ENCODE assay signal across 28 cellular contexts in the genomic region with DNA sequence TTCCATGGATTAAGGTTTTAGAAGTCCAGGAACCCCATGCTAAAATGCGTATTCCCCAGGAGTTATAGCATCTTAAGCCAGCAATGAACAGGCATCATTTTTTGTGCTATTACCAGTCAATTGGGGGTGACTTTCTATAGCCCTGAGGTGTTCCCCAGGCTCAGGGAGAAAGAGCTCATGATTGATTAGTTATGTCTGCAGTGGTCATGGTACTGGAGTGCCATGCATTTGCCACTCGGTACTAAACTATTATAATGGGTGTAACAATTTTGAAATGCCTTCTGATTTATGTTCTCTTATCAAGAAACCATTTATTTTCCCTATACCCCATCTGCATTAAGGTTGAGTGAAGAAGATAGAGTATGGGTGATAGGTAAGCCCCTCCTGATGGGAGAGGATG. TPM values are rescaled to one million over a fixed set of nuclear protein-coding genes. Genes with fewer than 3 reads are reported as not detected.
"Had no signal": no experiment of that assay in that cellular context is flagged by ENCODE, and none has a peak within 500 bp of the region (broad histone marks: within the 10 kb centered on the region; RNA-seq: fewer than 3 reads in every experiment).

No MANE protein-coding gene starts in this region.

- H3K9me3 ChIP-seq: esophagus squamous epithelium, gastrocnemius medialis, heart right ventricle, left lung, lower lobe of right lung had no signal

- H3K27ac ChIP-seq: coronary artery, dorsolateral prefrontal cortex, esophagus squamous epithelium, gastrocnemius medialis, heart right ventricle, left lung, lower lobe of right lung had no signal

- H3K4me1 Mint-ChIP-seq: memory B cell had no signal

- H3K27me3 ChIP-seq: left lung had no signal

- H3K4me3 ChIP-seq: coronary artery, dorsolateral prefrontal cortex, esophagus squamous epithelium, gastrocnemius medialis, heart right ventricle, left lung, lower lobe of right lung had no signal

- DNase-seq: dermis blood vessel endothelial cell; dorsolateral prefrontal cortex; effector CD4-positive, alpha-beta T cell; effector memory CD4-positive, alpha-beta T cell; esophagus squamous epithelium; foreskin fibroblast; foreskin melanocyte; gastrocnemius medialis; glutamatergic neuron; head of caudate nucleus; heart right ventricle; hippocampal formation; left cardiac atrium; left lung; left ventricle myocardium superior; lower lobe of right lung; mammary epithelial cell; mesendoderm; midbrain had no signal

- H3K9me3 Mint-ChIP-seq: memory B cell had no signal

- H3K27ac Mint-ChIP-seq: memory B cell had no signal

- H3K36me3 ChIP-seq: esophagus squamous epithelium, gastrocnemius medialis, heart right ventricle, left lung, lower lobe of right lung had no signal

- H3K36me3 Mint-ChIP-seq: memory B cell had no signal

- H3K4me1 ChIP-seq: esophagus squamous epithelium, gastrocnemius medialis, heart right ventricle, left lung, lower lobe of right lung had no signal

- H3K4me3 Mint-ChIP-seq: memory B cell had no signal

RNA-seq across cellular contexts. Expression of gene LRRC31, which starts 11.9 kb away (rescaled TPM):
- total RNA-seq: dermis blood vessel endothelial cell, endothelial cell of umbilical vein, epithelial cell of proximal tubule, esophagus squamous epithelium, glomerular endothelial cell, heart right ventricle, kidney epithelial cell, left cardiac atrium, left ventricle myocardium superior, lower leg skin, mammary epithelial cell, mononuclear cell had no signal

RNA-seq across cellular contexts. Expression of gene LRRIQ4, which starts 45.1 kb away (rescaled TPM):
- total RNA-seq: dermis blood vessel endothelial cell, endothelial cell of umbilical vein, epithelial cell of proximal tubule, esophagus squamous epithelium, glomerular endothelial cell, left ventricle myocardium superior, lower leg skin, lower lobe of right lung, mononuclear cell, mucosa of gallbladder had no signal

RNA-seq across cellular contexts. Expression of gene SAMD7, which starts 53.6 kb away (rescaled TPM):
- total RNA-seq: dermis blood vessel endothelial cell, endothelial cell of umbilical vein, epithelial cell of proximal tubule, esophagus squamous epithelium, gastrocnemius medialis, glomerular endothelial cell, kidney epithelial cell, left cardiac atrium, left lung, left ventricle myocardium superior, lower leg skin, lower lobe of right lung, mammary epithelial cell, mononuclear cell, mucosa of gallbladder had no signal
